Comparison of ENCODE assay signal across 14 cellular contexts in the genomic region with DNA sequence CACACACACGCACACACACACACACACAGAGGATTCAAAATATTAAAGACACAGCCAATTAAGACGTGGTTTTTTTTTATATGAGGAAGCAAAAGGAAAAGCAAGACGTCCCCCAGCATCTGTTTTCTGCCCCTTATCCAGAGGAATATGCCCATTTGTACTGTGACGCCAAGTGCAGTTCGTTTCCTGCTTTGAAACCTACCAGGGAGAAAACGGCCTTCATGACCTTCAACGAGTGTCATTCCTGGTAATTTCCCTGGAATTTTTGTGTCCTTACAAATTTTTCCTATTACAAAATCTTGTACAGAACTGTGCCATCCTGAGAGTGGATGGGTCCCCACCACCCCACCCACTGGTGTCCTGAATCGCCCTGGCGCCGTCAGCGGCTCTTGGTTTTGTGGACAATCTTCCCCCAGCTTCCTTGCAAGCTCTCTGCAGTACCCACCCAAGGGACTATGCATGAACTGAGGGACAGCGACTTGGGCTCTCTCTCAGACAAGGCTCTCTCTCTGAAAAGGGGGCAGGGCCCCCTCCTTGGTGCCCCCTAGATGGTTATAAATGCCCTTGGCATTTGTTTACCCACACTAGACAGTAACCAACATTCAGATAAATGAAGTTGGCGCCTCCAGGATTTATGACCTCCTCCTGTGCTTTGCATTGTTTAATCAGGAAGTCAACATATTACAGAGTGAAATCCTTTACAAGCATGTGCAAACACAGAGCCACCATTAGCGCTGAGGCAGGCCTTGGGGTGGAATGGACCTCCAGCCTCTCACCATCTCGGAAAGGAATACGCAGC.
DNase-seq lines count a peak whose midpoint lies in the region; ATAC-seq and TF ChIP-seq lines count a peak whose summit lies in the region.
"Had no signal": no experiment of that assay in that cellular context is flagged by ENCODE, and none has a peak within 500 bp of the region (broad histone marks: within the 10 kb centered on the region; RNA-seq: fewer than 3 reads in every experiment).

No MANE protein-coding gene starts in this region.

- DNase-seq in DND-41 (no peak), NCI-H2029 (lab: John Stamatoyannopoulos, UW) (peak; percentile 57), colonic mucosa (peak; percentile 69), progenitor cell of endocrine pancreas (ENCODE audit: low spot score, unreplicated experiment) (no peak), KG1 (lab: John Stamatoyannopoulos, UW) (no peak)
- no peak for DNase-seq in activated effector memory CD4-positive, alpha-beta T cell treated with Interleukin-2 at 50 U/mL for 16 hours
- no peak for DNase-seq in activated naive CD4-positive, alpha-beta T cell treated with anti-CD3 and anti-CD28 coated beads for 36 hours
- DNase-seq: activated CD4-positive, CD25-positive, alpha-beta regulatory T cell treated with anti-CD3 and anti-CD28 coated beads, Interleukin-2, amount 50 U/mL, for 72 hours; activated T-cell treated with anti-CD3 and anti-CD28 coated beads for 4 hours; NCI-H1436; retina had no signal

- CTCF ChIA-PET in activated naive CD4-positive, alpha-beta T cell treated with anti-CD3 and anti-CD28 coated beads for 36 hours (lab: Charles Lee): no interaction called here

- intact Hi-C loops in colonic mucosa (cut with DNase I): no loop called here
- intact Hi-C loops in activated naive CD4-positive, alpha-beta T cell treated with anti-CD3 and anti-CD28 coated beads for 36 hours (cut with micrococcal nuclease): no loop called here

- H3K4me2 ChIP-seq in DND-41 (ENCODE audit: insufficient read depth, low read length): no peak overlapping the region

- no peaks in the 10 kb centered on the region for H3K9me3 Mint-ChIP-seq in progenitor cell of endocrine pancreas (ENCODE audit: low read depth)
- H3K9me3 Mint-ChIP-seq in activated naive CD4-positive, alpha-beta T cell treated with anti-CD3 and anti-CD28 coated beads for 36 hours: no peaks in the 10 kb centered on the region

- H3K27ac ChIP-seq in DND-41 (ENCODE audit: low read length) (no peak overlapping the region), colonic mucosa (peak overlapping the region; percentile 67)
- H3K27ac ChIP-seq: BLaER1 treated with 17β-estradiol and CSF1 and Interleukin-3, amounts not matched to agents 10 nM and 100 nM had no signal

- H3K79me2 ChIP-seq in DND-41 (ENCODE audit: insufficient read depth, low read length): no peaks in the 10 kb centered on the region

- H3K27me3 ChIP-seq in DND-41 (ENCODE audit: insufficient read depth, low read length, poor library complexity) (no peaks in the 10 kb centered on the region), colonic mucosa (no peaks in the 10 kb centered on the region)
- H3K27me3 ChIP-seq: BLaER1 treated with 17β-estradiol and CSF1 and Interleukin-3, amounts not matched to agents 10 nM and 100 nM had no signal

- 0 out of 2 replicates have a peak overlapping the region, but pooled peaks have one; percentile 15 for H2AFZ ChIP-seq in DND-41 (ENCODE audit: low read depth, low read length)

- no peaks in the 10 kb centered on the region for H3K9me3 ChIP-seq in DND-41 (ENCODE audit: insufficient read depth, low read length, severe bottlenecking)
- no peaks in the 10 kb centered on the region for H3K9me3 ChIP-seq in colonic mucosa
- H3K9me3 ChIP-seq: BLaER1 treated with 17β-estradiol and CSF1 and Interleukin-3, amounts not matched to agents 10 nM and 100 nM had no signal

- H3K27me3 Mint-ChIP-seq in progenitor cell of endocrine pancreas: no peaks in the 10 kb centered on the region
- no peaks in the 10 kb centered on the region for H3K27me3 Mint-ChIP-seq in activated naive CD4-positive, alpha-beta T cell treated with anti-CD3 and anti-CD28 coated beads for 36 hours (ENCODE audit: low read depth)
- H3K27me3 Mint-ChIP-seq: stimulated activated naive CD8-positive, alpha-beta T cell treated with anti-CD3 and anti-CD28 coated beads, Interleukin-15, Interleukin-2, amounts not matched to agents 100 ng/mL and 50 ng/mL, for 24 hours had no signal

- no peak for ATAC-seq in DND-41 (ENCODE audit: insufficient read depth, low read depth)
- ATAC-seq in GM18867 (IDR thresholded peaks at IDR 0.05; ENCODE audit: unreplicated experiment): no peak

- no peaks in the 10 kb centered on the region for H4K20me1 ChIP-seq in DND-41 (ENCODE audit: insufficient read depth, low read length)
- H4K20me1 ChIP-seq: BLaER1 treated with 17β-estradiol and CSF1 and Interleukin-3, amounts not matched to agents 10 nM and 100 nM had no signal

- H3K36me3 Mint-ChIP-seq in progenitor cell of endocrine pancreas (ENCODE audit: insufficient read depth): no peaks in the 10 kb centered on the region
- H3K36me3 Mint-ChIP-seq in activated naive CD4-positive, alpha-beta T cell treated with anti-CD3 and anti-CD28 coated beads for 36 hours (ENCODE audit: low read depth): no peaks in the 10 kb centered on the region

- H3K36me3 ChIP-seq in DND-41 (ENCODE audit: insufficient read depth, low read length): no peaks in the 10 kb centered on the region
- no peaks in the 10 kb centered on the region for H3K36me3 ChIP-seq in colonic mucosa
- H3K36me3 ChIP-seq: BLaER1 treated with 17β-estradiol and CSF1 and Interleukin-3, amounts not matched to agents 10 nM and 100 nM had no signal

- no peak overlapping the region for H3K4me3 ChIP-seq in DND-41 (ENCODE audit: low read depth in 1 of 2, low read length in 2 of 2)
- no peak overlapping the region for H3K4me3 ChIP-seq in colonic mucosa
- H3K4me3 ChIP-seq: BLaER1 treated with 17β-estradiol and CSF1 and Interleukin-3, amounts not matched to agents 10 nM and 100 nM had no signal

- H3K4me1 ChIP-seq in DND-41 (ENCODE audit: insufficient read depth, low read length) (no peaks in the 10 kb centered on the region), colonic mucosa (peaks cover 4% of the 10 kb centered on the region)

- H3K27ac Mint-ChIP-seq in progenitor cell of endocrine pancreas: peak overlapping the region; percentile 73
- H3K27ac Mint-ChIP-seq in activated naive CD4-positive, alpha-beta T cell treated with anti-CD3 and anti-CD28 coated beads for 36 hours: no peak overlapping the region
- H3K27ac Mint-ChIP-seq: stimulated activated naive CD8-positive, alpha-beta T cell treated with anti-CD3 and anti-CD28 coated beads, Interleukin-15, Interleukin-2, amounts not matched to agents 100 ng/mL and 50 ng/mL, for 24 hours had no signal

- no peak for TF ChIP-seq CTCF in DND-41 (IDR thresholded peaks at IDR 0.05; ENCODE audit: borderline replicate concordance, extremely low read depth, low read length, poor library complexity, severe bottlenecking)
- no peak for TF ChIP-seq CTCF in colonic mucosa (IDR thresholded peaks at IDR 0.05)
- no peak for TF ChIP-seq CTCF in progenitor cell of endocrine pancreas (IDR thresholded peaks at IDR 0.05; ENCODE audit: unreplicated experiment)

- peaks cover 21% of the 10 kb centered on the region for H3K4me1 Mint-ChIP-seq in progenitor cell of endocrine pancreas (ENCODE audit: low read depth)
- H3K4me1 Mint-ChIP-seq in activated naive CD4-positive, alpha-beta T cell treated with anti-CD3 and anti-CD28 coated beads for 36 hours (ENCODE audit: low read depth): no peaks in the 10 kb centered on the region

- H3K9ac ChIP-seq in DND-41 (ENCODE audit: low read depth, low read length): no peak overlapping the region
- peak overlapping the region in 1 of 2 donors; percentile 8 for H3K9ac ChIP-seq in colonic mucosa (ENCODE audit: low read depth in 2 of 2, low read length in 2 of 2)
- H3K9ac ChIP-seq: BLaER1 treated with 17β-estradiol and CSF1 and Interleukin-3, amounts not matched to agents 10 nM and 100 nM had no signal

- H3K4me3 Mint-ChIP-seq in progenitor cell of endocrine pancreas (ENCODE audit: low read depth): no peak overlapping the region
- no peak overlapping the region for H3K4me3 Mint-ChIP-seq in activated naive CD4-positive, alpha-beta T cell treated with anti-CD3 and anti-CD28 coated beads for 36 hours
- H3K4me3 Mint-ChIP-seq: stimulated activated naive CD8-positive, alpha-beta T cell treated with anti-CD3 and anti-CD28 coated beads, Interleukin-15, Interleukin-2, amounts not matched to agents 100 ng/mL and 50 ng/mL, for 24 hours had no signal

Comparison
In these comparisons a context has a peak if more than half of its experiments do, and no peak if none do; other contexts are left out.
1. DNase-seq: peak in NCI-H2029 (single experiment) and colonic mucosa (single experiment); none in DND-41 (single experiment), progenitor cell of endocrine pancreas (single experiment), activated effector memory CD4-positive, alpha-beta T cell treated with Interleukin-2 at 50 U/mL for 16 hours (single experiment), KG1 (single experiment) and activated naive CD4-positive, alpha-beta T cell treated with anti-CD3 and anti-CD28 coated beads for 36 hours (single experiment).